In the genomic region with DNA sequence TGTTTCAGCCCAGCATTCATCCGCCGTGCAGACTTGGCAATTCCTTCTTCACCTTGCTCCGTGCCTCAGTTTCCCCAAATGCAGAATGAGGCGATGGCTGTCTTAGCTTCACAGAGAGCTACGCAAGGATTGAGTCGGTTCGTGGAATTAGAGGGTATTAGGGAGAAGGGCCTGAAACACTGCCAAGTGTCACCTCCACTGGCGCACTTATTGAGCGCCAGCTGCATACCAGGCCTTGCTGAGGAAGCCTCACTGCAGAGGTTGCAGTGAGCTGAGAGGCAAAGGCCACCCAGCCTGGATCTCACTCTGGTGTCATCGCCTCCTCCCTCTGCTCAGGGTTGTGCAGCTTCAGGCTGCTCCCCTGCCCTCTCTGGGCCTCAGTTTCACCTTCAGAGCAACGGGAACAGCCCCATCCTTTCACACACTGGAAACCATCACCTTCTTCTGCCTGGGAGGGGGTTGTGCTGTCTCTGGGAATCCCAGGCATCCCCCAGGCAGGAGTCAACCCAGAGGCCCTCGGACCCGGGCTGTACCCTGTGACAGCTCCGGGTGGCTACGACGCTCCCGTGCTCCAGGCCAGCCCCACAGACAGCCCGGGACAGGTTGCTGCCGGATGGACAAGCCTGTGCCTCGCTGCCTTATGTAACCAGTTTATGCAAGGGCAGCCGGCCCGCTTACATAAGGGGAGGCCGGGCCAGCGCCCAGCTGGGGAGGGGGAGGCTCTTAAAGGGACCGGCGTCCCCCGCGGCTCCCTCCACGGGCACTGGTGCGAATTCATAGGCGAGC, we compare ENCODE assay signal across 12 cellular contexts. TPM values are rescaled to one million over a fixed set of nuclear protein-coding genes. Genes with fewer than 3 reads are reported as not detected.
DNase-seq lines count a peak whose midpoint lies in the region; ATAC-seq, FAIRE-seq and TF ChIP-seq lines count a peak whose summit lies in the region.
"Had no signal": no experiment of that assay in that cellular context is flagged by ENCODE, and none has a peak within 500 bp of the region (broad histone marks: within the 10 kb centered on the region; RNA-seq: fewer than 3 reads in every experiment).

No MANE protein-coding gene starts in this region.

- POLR2A ChIA-PET in A549 (lab: Yijun Ruan, JAX), result no interaction called here

- WGBS in A549 (ENCODE audit: missing lambda C conversion rate), result 49% methylated on average over 12 of the region's 31 CpGs

- H3K4me1 Mint-ChIP-seq in osteocyte (ENCODE audit: unreplicated experiment), result peaks cover 32% of the 10 kb centered on the region

- CTCF ChIA-PET in A549 (lab: Yijun Ruan, JAX), result interaction anchor here (1.0 to 1.1 kb wide), 2 partner anchors 55 to 75 kb away, joined by 3 to 6 read pairs; no protein-coding TSS in a partner anchor

- FAIRE-seq in A549 (lab: Jason Lieb, UNC), result no peak

- H3K36me3 ChIP-seq in iPS-15b (ENCODE audit: control insufficient read depth, insufficient read depth, low read length), result no peaks in the 10 kb centered on the region

- H3K27ac ChIP-seq in A549 (peak overlapping the region; percentile 81 to 84; a peak in 5 of 6 replicates), caudate nucleus (ENCODE audit: low read depth, low read length) (peak overlapping the region; percentile 97)

- H3K4me3 Mint-ChIP-seq in osteocyte (ENCODE audit: unreplicated experiment), result no peak overlapping the region
- H3K4me3 Mint-ChIP-seq: memory B cell had no signal

- ATAC-seq in A549 (peak; percentile 22 to 33; a peak in 3 of 6 replicates), HG02970 (IDR thresholded peaks at IDR 0.05; ENCODE audit: low FRiP score, unreplicated experiment) (no peak), HG02938 (IDR thresholded peaks at IDR 0.05; ENCODE audit: unreplicated experiment) (no peak)

- H3K27me3 Mint-ChIP-seq in osteocyte (ENCODE audit: unreplicated experiment), result no peaks in the 10 kb centered on the region
- H3K27me3 Mint-ChIP-seq: memory B cell had no signal

- H3K4me1 ChIP-seq in A549 (peaks cover 30% of the 10 kb centered on the region), iPS-15b (ENCODE audit: control insufficient read depth, insufficient read depth, low read length) (peaks cover 3% of the 10 kb centered on the region)
- H3K4me1 ChIP-seq: HAP-1 had no signal

- no peak overlapping the region for H3K9ac ChIP-seq in iPS-15b (ENCODE audit: low read depth, low read length)

- TF ChIP-seq RAD21 in A549 (conservative IDR thresholded peaks at IDR 0.05 in 1 of 2, IDR thresholded peaks at IDR 0.05 in 1 of 2), result no peak

- no peaks in the 10 kb centered on the region for H3K9me3 Mint-ChIP-seq in osteocyte (ENCODE audit: unreplicated experiment)
- H3K9me3 Mint-ChIP-seq: memory B cell had no signal

- DNase-seq in A549 (ENCODE audit: low read depth in 1 of 2, low spot score in 1 of 2) (no peak), caudate nucleus (lab: John Stamatoyannopoulos, UW) (peak in 59 of 61 donors; percentile 38 to 92 (median 73)), osteocyte (ENCODE audit: extremely low spot score, unreplicated experiment) (no peak), NCI-H1092 (lab: John Stamatoyannopoulos, UW) (no peak), NAMALWA (ENCODE audit: low spot score) (no peak)
- DNase-seq: activated CD4-positive, CD25-positive, alpha-beta regulatory T cell; NCI-H774 had no signal

- peaks cover 7% of the 10 kb centered on the region for H3K27me3 ChIP-seq in iPS-15b (ENCODE audit: control insufficient read depth, insufficient read depth, low read length)

- peaks cover 4% of the 10 kb centered on the region for H3K36me3 Mint-ChIP-seq in osteocyte (ENCODE audit: unreplicated experiment)

- no peak for TF ChIP-seq EP300 in A549 (IDR thresholded peaks at IDR 0.05)

- TF ChIP-seq POLR2A in A549 (IDR thresholded peaks at IDR 0.05; ENCODE audit: low read length), result no peak

- peak overlapping the region; percentile 76 for H3K4me2 ChIP-seq in A549

- no peak for TF ChIP-seq CTCF in A549 (IDR thresholded peaks at IDR 0.05)
- no peak for TF ChIP-seq CTCF in osteocyte (IDR thresholded peaks at IDR 0.05)

- no peaks in the 10 kb centered on the region for H3K9me3 ChIP-seq in A549
- H3K9me3 ChIP-seq in iPS-15b (ENCODE audit: control insufficient read depth, insufficient read depth, low read length), result no peaks in the 10 kb centered on the region
- H3K9me3 ChIP-seq: HAP-1 had no signal

- H3K4me3 ChIP-seq in A549 (no peak overlapping the region), iPS-15b (ENCODE audit: low read depth, low read length) (peak overlapping the region; percentile 11)
- H3K4me3 ChIP-seq: HAP-1 had no signal

- H3K27ac Mint-ChIP-seq in osteocyte (ENCODE audit: unreplicated experiment), result peak overlapping the region; percentile 31
- H3K27ac Mint-ChIP-seq: memory B cell had no signal

TF ChIP-seq in A549, 52 proteins besides CTCF, POLR2A, EP300 and RAD21:
- TF ChIP-seq ESRRA (IDR thresholded peaks at IDR 0.05; ENCODE audit: borderline replicate concordance, low read length), result no peak
- no peak for TF ChIP-seq SREBF2 (IDR thresholded peaks at IDR 0.05)
- TF ChIP-seq ZNF302 (CRISPR knock-in tag; IDR thresholded peaks at IDR 0.05), result no peak
- no peak for TF ChIP-seq HOXA7 (CRISPR knock-in tag; IDR thresholded peaks at IDR 0.05)
- TF ChIP-seq CBX2 (IDR thresholded peaks at IDR 0.05; ENCODE audit: borderline replicate concordance, low read depth), result no peak
- peak; percentile 30 for TF ChIP-seq ZFP36 (IDR thresholded peaks at IDR 0.05; ENCODE audit: borderline replicate concordance, partially characterized antibody)
- TF ChIP-seq ZSCAN20 (CRISPR knock-in tag; IDR thresholded peaks at IDR 0.05), result no peak
- TF ChIP-seq HOXB13 (CRISPR knock-in tag; IDR thresholded peaks at IDR 0.05; ENCODE audit: low read depth), result no peak

RNA-seq across cellular contexts. Expression of gene NFIC, which starts 31.9 kb away (rescaled TPM):
- polyA plus RNA-seq in A549 (2011; rRNA removed) (2.6 and 4.7 TPM in 2 replicates), A549 (2017; fragmentation: RNase III; extraction: RNeasy Plus Mini Kit Qiagen cat#74134 plus additional on column Dnase treatment) (34.6 to 36.4 TPM (median 34.9 TPM) in 3 replicates)
- polyA plus RNA-seq in A549 (2012; cell fraction: cytosol; rRNA removed), result 8.9 and 14.2 TPM in 2 replicates
- 20.1 and 22.9 TPM in 2 replicates for polyA plus RNA-seq in A549 (2012; cell fraction: nucleus; rRNA removed)
- 10.5 and 14.6 TPM in 2 replicates for polyA minus RNA-seq in A549 (2011; rRNA and poly(A)+ RNA removed)
- 61.4 and 63.8 TPM in 2 replicates for total RNA-seq in osteocyte

Comparison
In these comparisons a context has a peak if more than half of its experiments do, and no peak if none do; other contexts are left out.
1. ATAC-seq: peak in A549 (2 of 2); none in HG02970 (single experiment) and HG02938 (single experiment).
2. DNase-seq: peak in caudate nucleus (59 of 61); none in A549 (0 of 2), osteocyte (single experiment), NCI-H1092 (single experiment) and NAMALWA (single experiment).